In the genomic region with DNA sequence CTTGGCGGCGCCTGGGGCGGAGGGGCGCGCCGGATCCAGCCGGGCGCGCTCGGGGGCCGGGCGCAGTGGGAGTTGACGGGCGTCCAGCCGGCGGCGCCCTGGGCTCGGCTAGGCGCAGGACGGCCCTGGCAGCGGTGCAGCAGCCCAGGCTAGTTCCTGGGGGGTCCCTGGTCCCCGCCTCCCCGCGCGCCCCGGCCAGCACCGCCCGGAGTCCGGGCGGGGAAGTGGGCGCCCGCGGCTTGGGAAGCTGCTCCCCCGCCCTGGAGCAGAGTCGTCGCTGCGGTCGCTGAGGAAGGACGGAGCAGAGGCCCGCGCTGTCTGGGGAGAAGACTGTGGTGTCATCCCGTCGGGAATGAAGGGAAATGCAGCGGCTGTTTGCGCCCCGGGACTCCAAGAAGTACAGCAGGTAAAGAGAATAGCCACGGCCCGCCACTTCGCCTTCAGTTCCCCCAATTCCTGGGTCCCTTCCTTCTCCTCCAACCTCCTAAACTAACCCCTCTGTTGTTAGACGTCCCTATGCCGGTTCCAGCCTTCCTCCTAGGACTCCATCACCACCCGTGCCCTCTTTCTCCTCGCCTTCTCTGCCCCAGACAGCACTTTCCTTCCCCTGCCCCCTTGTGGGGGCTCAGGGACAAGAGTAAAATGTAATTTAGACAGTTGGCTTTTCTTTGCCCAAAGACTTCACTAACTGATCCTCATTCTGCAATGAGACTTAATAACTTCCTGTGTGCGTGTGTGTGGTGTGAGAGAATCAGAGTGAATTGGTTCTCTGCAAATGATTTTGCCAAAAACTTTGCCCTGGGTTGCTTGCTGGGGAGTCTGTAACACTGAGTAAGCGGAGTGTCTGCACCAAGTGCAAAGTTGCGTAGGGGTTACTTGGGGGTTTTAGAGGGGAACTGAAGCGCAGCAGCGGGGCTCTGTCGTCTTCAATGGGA, we compare ENCODE assay signal across 9 cellular contexts. TPM values are rescaled to one million over a fixed set of nuclear protein-coding genes. Genes with fewer than 3 reads are reported as not detected.
DNase-seq lines count a peak whose midpoint lies in the region; ATAC-seq and TF ChIP-seq lines count a peak whose summit lies in the region.
"Had no signal": no experiment of that assay in that cellular context is flagged by ENCODE, and none has a peak within 500 bp of the region (broad histone marks: within the 10 kb centered on the region; RNA-seq: fewer than 3 reads in every experiment).

No MANE protein-coding gene starts in this region.

- peaks cover 6% of the 10 kb centered on the region; the same call in 1 of the 2 replicates for H3K4me1 ChIP-seq in GM23248 (ENCODE audit: insufficient read depth)
- peaks cover 3% of the 10 kb centered on the region for H3K4me1 ChIP-seq in adipocyte (ENCODE audit: control insufficient read depth, insufficient read depth, low read length)
- H3K4me1 ChIP-seq in iPS DF 6.9 (ENCODE audit: control insufficient read depth, insufficient read depth, low read length), result no peaks in the 10 kb centered on the region
- no peaks in the 10 kb centered on the region for H3K4me1 ChIP-seq in smooth muscle cell (ENCODE audit: low read depth)
- no peaks in the 10 kb centered on the region for H3K4me1 ChIP-seq in CD8-positive, alpha-beta T cell (ENCODE audit: insufficient read depth, low read length)

- H4K20me1 ChIP-seq in GM23248 (ENCODE audit: insufficient read depth) (no peaks in the 10 kb centered on the region), smooth muscle cell (ENCODE audit: low read depth) (no peaks in the 10 kb centered on the region)

- H3K27me3 Mint-ChIP-seq in CD8-positive, alpha-beta T cell (ENCODE audit: low read depth), result peaks cover 27% of the 10 kb centered on the region

- H3K4me1 Mint-ChIP-seq in CD8-positive, alpha-beta T cell (ENCODE audit: low read depth), result no peaks in the 10 kb centered on the region

- H3K79me2 ChIP-seq in GM23248 (ENCODE audit: insufficient read depth) (no peaks in the 10 kb centered on the region), smooth muscle cell (ENCODE audit: low read depth) (no peaks in the 10 kb centered on the region)

- H2AFZ ChIP-seq in GM23248 (peak overlapping the region; percentile 94), smooth muscle cell (ENCODE audit: low read depth) (peak overlapping the region; percentile 95)

- CTCF ChIA-PET in CD8-positive, alpha-beta T cell (lab: Charles Lee), result no interaction called here

- H3K36me3 Mint-ChIP-seq in CD8-positive, alpha-beta T cell, result no peaks in the 10 kb centered on the region

- H3K27me3 ChIP-seq in GM23248 (replicated peaks; ENCODE audit: insufficient read depth), result peaks cover 6% of the 10 kb centered on the region; the same call in 1 of the 2 replicates
- peaks cover 24% of the 10 kb centered on the region for H3K27me3 ChIP-seq in adipocyte (replicated peaks; ENCODE audit: control insufficient read depth, insufficient read depth, low read length)
- peaks cover 2% of the 10 kb centered on the region; the same call in 1 of the 2 replicates for H3K27me3 ChIP-seq in iPS DF 6.9 (ENCODE audit: control insufficient read depth, insufficient read depth, low read length)
- H3K27me3 ChIP-seq in smooth muscle cell (ENCODE audit: low read depth), result no peaks in the 10 kb centered on the region
- no peaks in the 10 kb centered on the region for H3K27me3 ChIP-seq in CD8-positive, alpha-beta T cell (ENCODE audit: insufficient read depth, low read length)

- ATAC-seq in GM18870 (IDR thresholded peaks at IDR 0.05; ENCODE audit: unreplicated experiment), result no peak
- ATAC-seq in CD8-positive, alpha-beta T cell, result no peak

- peak; percentile 67 for DNase-seq in GM23248
- no peak for DNase-seq in adipocyte (ENCODE audit: low read depth)
- DNase-seq in iPS DF 6.9 (ENCODE audit: low read depth, low spot score), result no peak
- DNase-seq in smooth muscle cell (lab: John Stamatoyannopoulos, UW; ENCODE audit: unreplicated experiment), result no peak
- no peak for DNase-seq in mucosa of gallbladder (ENCODE audit: low spot score)
- DNase-seq in CD8-positive, alpha-beta T cell, result no peak
- no peak for DNase-seq in H4 (ENCODE audit: low spot score)
- DNase-seq: activated CD4-positive, alpha-beta T cell treated with anti-CD3 and anti-CD28 coated beads, Interleukin-2, amount 50 U/mL, for 4 hours had no signal

- no peaks in the 10 kb centered on the region for H3K36me3 ChIP-seq in GM23248 (ENCODE audit: low read depth)
- H3K36me3 ChIP-seq in adipocyte (ENCODE audit: control insufficient read depth, insufficient read depth, low read length, severe bottlenecking), result no peaks in the 10 kb centered on the region
- H3K36me3 ChIP-seq in iPS DF 6.9 (ENCODE audit: control insufficient read depth, insufficient read depth, low read length), result no peaks in the 10 kb centered on the region
- H3K36me3 ChIP-seq in smooth muscle cell (ENCODE audit: low read depth), result no peaks in the 10 kb centered on the region
- no peaks in the 10 kb centered on the region for H3K36me3 ChIP-seq in CD8-positive, alpha-beta T cell (ENCODE audit: insufficient read depth, low read length)

- H3K9me2 ChIP-seq in GM23248 (ENCODE audit: insufficient read depth), result no peaks in the 10 kb centered on the region

- H3K9me3 ChIP-seq in GM23248 (ENCODE audit: low read depth), result no peaks in the 10 kb centered on the region
- H3K9me3 ChIP-seq in adipocyte (ENCODE audit: control insufficient read depth, low read length), result no peaks in the 10 kb centered on the region
- H3K9me3 ChIP-seq in iPS DF 6.9 (ENCODE audit: control insufficient read depth, insufficient read depth, low read length), result no peaks in the 10 kb centered on the region
- no peaks in the 10 kb centered on the region for H3K9me3 ChIP-seq in smooth muscle cell (replicated peaks; ENCODE audit: low read depth)
- H3K9me3 ChIP-seq in CD8-positive, alpha-beta T cell (ENCODE audit: low read length), result no peaks in the 10 kb centered on the region

- WGBS in GM23248 (ENCODE audit: low coverage in 1 of 2, low lambda C conversion rate in 2 of 2, missing lambda C conversion rate in 2 of 2), 2 experiments, result 1 to 2% methylated on average over 39 to 47 of the region's 59 CpGs
- WGBS in iPS DF 6.9 (ENCODE audit: insufficient coverage, insufficient read length), result no CpG with 5 or more reads among the region's 59 CpGs
- 5% methylated on average over 33 of the region's 59 CpGs for WGBS in smooth muscle cell (ENCODE audit: low lambda C conversion rate)

- no peaks in the 10 kb centered on the region; the same call in 1 of the 2 replicates for H3F3A ChIP-seq in GM23248 (ENCODE audit: insufficient read depth)
- H3F3A ChIP-seq in smooth muscle cell (ENCODE audit: low read depth), result no peaks in the 10 kb centered on the region

- peak overlapping the region; percentile 62 for H3K9ac ChIP-seq in GM23248
- no peak overlapping the region for H3K9ac ChIP-seq in adipocyte (ENCODE audit: low read length)
- H3K9ac ChIP-seq in smooth muscle cell (ENCODE audit: low read depth), result peak overlapping the region; percentile 49

- H3K9me3 Mint-ChIP-seq in CD8-positive, alpha-beta T cell, result no peaks in the 10 kb centered on the region

- in situ Hi-C loops in GM23248 (cut with MboI), result no loop called here

- H3K4me2 ChIP-seq in GM23248 (ENCODE audit: unreplicated experiment) (peak overlapping the region; percentile 97), smooth muscle cell (peak overlapping the region; percentile 99)

- H3K27ac ChIP-seq in GM23248 (peak overlapping the region; percentile 59), iPS DF 6.9 (ENCODE audit: low read length) (no peak overlapping the region), smooth muscle cell (ENCODE audit: low read depth) (peak overlapping the region; percentile 44)
- no peak overlapping the region for H3K27ac ChIP-seq in CD8-positive, alpha-beta T cell (ENCODE audit: low read depth, low read length)

- H3K27ac Mint-ChIP-seq in CD8-positive, alpha-beta T cell, result no peak overlapping the region

- TF ChIP-seq CTCF in smooth muscle cell (IDR thresholded peaks at IDR 0.05; ENCODE audit: borderline replicate concordance, insufficient read depth, poor library complexity, severe bottlenecking), result no peak
- TF ChIP-seq CTCF in CD8-positive, alpha-beta T cell (IDR thresholded peaks at IDR 0.05), result no peak

- intact Hi-C loops in CD8-positive, alpha-beta T cell (cut with DNase I, micrococcal nuclease), result no loop called here

- POLR2A ChIA-PET in CD8-positive, alpha-beta T cell (lab: Charles Lee), result no interaction called here

- H3K4me3 Mint-ChIP-seq in CD8-positive, alpha-beta T cell, result no peak overlapping the region

- H3K4me3 ChIP-seq in GM23248 (peak overlapping the region; percentile 79), adipocyte (ENCODE audit: low read length) (peak overlapping the region; percentile 44), iPS DF 6.9 (ENCODE audit: low read length) (peak overlapping the region; percentile 85; the same call in 1 of the 2 replicates), smooth muscle cell (peak overlapping the region; percentile 75)
- no peak overlapping the region for H3K4me3 ChIP-seq in CD8-positive, alpha-beta T cell (ENCODE audit: low read depth, low read length)

RNA-seq across cellular contexts. Expression of a gene that starts 20.3 kb away (rescaled TPM):
- 2.9 and 5.8 TPM in 2 replicates for total RNA-seq in GM23248 (2014; rRNA removed; shearing (Covaris generic))
- 4.5 and 5.4 TPM in 2 replicates for polyA plus RNA-seq in GM23248 (2016; fragmentation: Nextera tagmentation; extraction: Ambion mirVana)
- 2.3 and 5.1 TPM in 2 replicates for total RNA-seq in smooth muscle cell
- 5.1 and 5.7 TPM in 2 replicates for polyA plus RNA-seq in smooth muscle cell
- total RNA-seq in mucosa of gallbladder, result 0.20 TPM
- total RNA-seq in CD8-positive, alpha-beta T cell, result not detected
- 0.51 and 0.62 TPM in 2 replicates for total RNA-seq in H4 (2014; rRNA removed; shearing (Covaris generic))

Comparison
In these comparisons a context has a peak if more than half of its experiments do, and no peak if none do; other contexts are left out.
1. H3K27ac ChIP-seq: peak in GM23248 (single experiment) and smooth muscle cell (single experiment); none in iPS DF 6.9 (single experiment) and CD8-positive, alpha-beta T cell (single experiment).